Comparison of ENCODE assay signal across 8 cellular contexts in the genomic region with DNA sequence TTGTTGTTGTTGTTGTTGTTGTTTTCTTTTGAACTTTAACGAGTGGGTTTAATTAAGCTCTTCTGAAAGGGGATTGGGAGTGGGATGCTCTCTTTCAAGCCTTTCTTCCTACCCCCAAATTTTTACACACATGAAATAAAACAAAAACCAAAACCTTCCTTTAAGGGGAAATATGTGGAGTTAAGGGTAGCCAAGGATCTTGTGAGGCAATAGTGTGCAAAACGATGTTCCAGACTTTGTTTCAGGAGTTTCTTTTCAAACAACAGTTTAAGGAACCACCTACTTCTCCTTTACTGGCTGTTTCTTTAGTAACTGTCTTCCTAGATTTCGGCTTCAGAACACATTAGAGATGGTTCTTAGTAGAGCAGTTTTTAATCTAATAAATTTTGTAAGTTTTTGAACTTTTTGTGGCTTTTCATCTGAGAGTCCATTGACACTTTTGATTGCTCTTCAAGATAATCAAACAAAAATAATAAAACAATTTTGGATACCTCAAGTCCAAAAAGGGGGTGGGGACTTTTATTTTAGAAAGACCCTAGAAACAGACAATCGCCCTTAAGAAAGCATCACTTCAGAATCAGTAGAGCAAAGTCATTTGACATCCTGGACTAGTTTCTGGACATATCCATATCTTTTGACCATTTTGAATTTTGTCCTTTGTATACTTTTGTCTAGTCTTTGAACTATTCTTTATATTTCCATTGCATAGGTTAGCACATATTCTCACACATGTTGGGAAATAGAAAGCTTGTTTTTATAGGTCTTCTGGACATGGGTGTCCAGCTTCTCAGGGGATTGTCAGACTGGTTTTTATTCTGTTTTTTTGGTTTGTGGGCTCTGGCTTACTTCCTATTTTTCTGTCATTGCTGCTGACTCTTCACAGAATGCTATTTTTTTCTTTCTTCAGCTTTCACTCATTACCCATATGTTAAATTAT. TPM values are rescaled to one million over a fixed set of nuclear protein-coding genes. Genes with fewer than 3 reads are reported as not detected.
DNase-seq lines count a peak whose midpoint lies in the region; ATAC-seq, FAIRE-seq and TF ChIP-seq lines count a peak whose summit lies in the region.

No MANE protein-coding gene starts in this region.

- intact Hi-C loops in thyroid gland (cut with DNase I) = no loop called here
- intact Hi-C loops in activated CD4-positive, alpha-beta T cell treated with anti-CD3 and anti-CD28 coated beads for 36 hours (cut with DNase I, micrococcal nuclease) = loop anchor here in 1 of 2 experiments (10.0 kb wide), 1 partner anchor 913 kb away; no protein-coding TSS in a partner anchor

- 45 to 53% methylated on average over 4 of the region's 4 CpGs for WGBS in thyroid gland, 2 donors

- DNase-seq in OCI-M1 (lab: John Stamatoyannopoulos, UW) (peak; percentile 82), thyroid gland (no peak), frontal cortex (ENCODE audit: low spot score in 2 of 2) (no peak)
- no peak for DNase-seq in activated CD4-positive, alpha-beta T cell treated with anti-CD3 and anti-CD28 coated beads for 36 hours
- no peak for DNase-seq in activated naive CD4-positive, alpha-beta T cell (lab: John Stamatoyannopoulos, UW)

- H3K9me3 ChIP-seq in iPS-20b (ENCODE audit: insufficient read depth, low read depth, low read length) = no peaks in the 10 kb centered on the region
- H3K9me3 ChIP-seq in thyroid gland = no peaks in the 10 kb centered on the region

- H3K4me3 ChIP-seq in iPS-20b (ENCODE audit: low read length) (peak overlapping the region; percentile 35; the same call in 1 of the 2 replicates), thyroid gland (replicated peaks in 1 of 3) (no peak overlapping the region)

- CTCF ChIA-PET in activated CD4-positive, alpha-beta T cell treated with anti-CD3 and anti-CD28 coated beads for 36 hours (lab: Charles Lee) = interaction anchor here (0.7 to 1.5 kb wide), 3 partner anchors 15 to 126 kb away, joined by 3 read pairs; no protein-coding TSS in a partner anchor

- H3K4me1 ChIP-seq in iPS-20b (ENCODE audit: insufficient read depth, low read length) (peaks cover 34% of the 10 kb centered on the region), thyroid gland (peaks cover 18 to 34% of the 10 kb centered on the region in 2 donors)

- H3K36me3 ChIP-seq in iPS-20b (ENCODE audit: insufficient read depth, low read depth, low read length) (peaks cover 1% of the 10 kb centered on the region; the same call in 1 of the 2 replicates), thyroid gland (no peaks in the 10 kb centered on the region)

- no peak overlapping the region for H3K4me3 Mint-ChIP-seq in activated CD4-positive, alpha-beta T cell treated with anti-CD3 and anti-CD28 coated beads for 36 hours

- POLR2A ChIA-PET in activated CD4-positive, alpha-beta T cell treated with anti-CD3 and anti-CD28 coated beads for 36 hours (lab: Charles Lee) = interaction anchor here (0.5 kb wide), 1 partner anchor 92 kb away, joined by 3 read pairs; no protein-coding TSS in a partner anchor

- peaks cover 10% of the 10 kb centered on the region for H3K36me3 Mint-ChIP-seq in activated CD4-positive, alpha-beta T cell treated with anti-CD3 and anti-CD28 coated beads for 36 hours (ENCODE audit: low read depth)

- peaks cover 40% of the 10 kb centered on the region for H3K4me1 Mint-ChIP-seq in activated CD4-positive, alpha-beta T cell treated with anti-CD3 and anti-CD28 coated beads for 36 hours

- no peak for FAIRE-seq in frontal cortex (lab: Jason Lieb, UNC)

- H3K9ac ChIP-seq in iPS-20b (ENCODE audit: low read depth, low read length) = peak overlapping the region; percentile 36; the same call in 1 of the 2 replicates

- ATAC-seq in GM18858 (IDR thresholded peaks at IDR 0.05; ENCODE audit: unreplicated experiment) = peak; percentile 52
- peak; percentile 46 for ATAC-seq in HG02759 (IDR thresholded peaks at IDR 0.05; ENCODE audit: unreplicated experiment)
- no peak for ATAC-seq in activated CD4-positive, alpha-beta T cell treated with anti-CD3 and anti-CD28 coated beads for 36 hours

- H3K9me3 Mint-ChIP-seq in activated CD4-positive, alpha-beta T cell treated with anti-CD3 and anti-CD28 coated beads for 36 hours (ENCODE audit: low read depth) = peaks cover under 1% of the 10 kb centered on the region

- H3K27me3 Mint-ChIP-seq in activated CD4-positive, alpha-beta T cell treated with anti-CD3 and anti-CD28 coated beads for 36 hours = no peaks in the 10 kb centered on the region

- H3K27me3 ChIP-seq in iPS-20b (ENCODE audit: insufficient read depth, low read length) (no peaks in the 10 kb centered on the region), thyroid gland (no peaks in the 10 kb centered on the region)

- no peak for TF ChIP-seq POLR2A in thyroid gland (IDR thresholded peaks at IDR 0.05)

- H3K27ac ChIP-seq in iPS-20b (ENCODE audit: low read length) (no peak overlapping the region), thyroid gland (no peak overlapping the region)

- no peak for TF ChIP-seq CTCF in thyroid gland (IDR thresholded peaks at IDR 0.05)

- no peak overlapping the region for H3K27ac Mint-ChIP-seq in activated CD4-positive, alpha-beta T cell treated with anti-CD3 and anti-CD28 coated beads for 36 hours

RNA-seq across cellular contexts. Expression of a gene that starts 6.0 kb away (rescaled TPM):
- total RNA-seq in thyroid gland (10 to 100 TPM; 26.5 to 35.7 (median 28.9) TPM), frontal cortex (63.6 TPM)
- 10 to 100 TPM; 15.5 to 17.1 TPM for total RNA-seq in activated CD4-positive, alpha-beta T cell treated with anti-CD3 and anti-CD28 coated beads for 36 hours
